In genomic region chr17:53420035-53420641, GRCh38 we compare ENCODE assay signal across 29 cellular contexts.
"Had no signal": no experiment of that assay in that cellular context is flagged by ENCODE, and none has a peak within 500 bp of the region (broad histone marks: within the 10 kb centered on the region; RNA-seq: fewer than 3 reads in every experiment).

No MANE protein-coding gene starts in this region.

- ATAC-seq: activated CD8-positive, alpha-beta T cell treated with anti-CD3 and anti-CD28 coated beads for 36 hours; activated T-cell treated with anti-CD3 and anti-CD28 coated beads, Interleukin-2, amount 50 U/mL, for 4 hours; activated T-helper 17 cell treated with anti-CD3 and anti-CD28 coated beads, Interleukin-2, amount 50 U/mL, for 72 hours; left lung; lower lobe of right lung; mucosa of descending colon; stimulated activated naive B cell treated with anti-CD40 and anti-IgM and Interleukin-4, amounts not matched to agents 10 μg/mL and 1 μg/mL and 100 μg/mL, for 72 hours; upper lobe of right lung; WTC11 had no signal

- H3K4me1 ChIP-seq: esophagus squamous epithelium, left lung, lower lobe of right lung, sigmoid colon, stomach, thyroid gland, upper lobe of right lung had no signal

- H3K27me3 Mint-ChIP-seq: activated CD4-positive, alpha-beta T cell treated with anti-CD3 and anti-CD28 coated beads, Interleukin-2, amount 10 ng/mL, durations not matched to agents 7 days and 5 days; activated CD8-positive, alpha-beta T cell treated with anti-CD3 and anti-CD28 coated beads for 36 hours; activated T-helper 17 cell treated with anti-CD3 and anti-CD28 coated beads, Interleukin-2, amount 50 U/mL, for 72 hours; stimulated activated naive B cell treated with anti-CD40 and anti-IgM and Interleukin-4, amounts not matched to agents 10 μg/mL and 1 μg/mL and 100 μg/mL, for 72 hours had no signal

- DNase-seq: activated CD4-positive, alpha-beta T cell treated with anti-CD3 and anti-CD28 coated beads for 1 hour; activated CD4-positive, alpha-beta T cell treated with anti-CD3 and anti-CD28 coated beads, Interleukin-2, amount 10 ng/mL, durations not matched to agents 7 days and 5 days; activated CD8-positive, alpha-beta T cell treated with anti-CD3 and anti-CD28 coated beads for 36 hours; activated gamma-delta T cell treated with Interleukin-2 at 50 U/mL for 16 hours; activated naive CD4-positive, alpha-beta T cell treated with anti-CD3 and anti-CD28 coated beads, Interleukin-2, amount 50 U/mL, for 16 hours; activated T-cell treated with anti-CD3 and anti-CD28 coated beads, Interleukin-2, amount 50 U/mL, for 4 hours; amniotic stem cell; brain microvascular endothelial cell; central memory CD4-positive, alpha-beta T cell; esophagus squamous epithelium; left lung; lower lobe of right lung; mucosa of descending colon; posterior cingulate gyrus; sigmoid colon; stimulated activated CD4-positive, alpha-beta T cell treated with anti-CD3 and anti-CD28 coated beads, Interleukin-1b, Interleukin-23, amount 100 ng/mL, for 48 hours; stimulated activated CD4-positive, alpha-beta T cell treated with anti-CD3 and anti-CD28 coated beads, Interleukin-4, amount 100 ng/mL, for 4 hours; stimulated activated CD8-positive, alpha-beta memory T cell treated with anti-CD3 and anti-CD28 coated beads, Interleukin-4, amount 100 ng/mL, for 48 hours; stimulated activated naive B cell treated with anti-CD40 and anti-IgM and Interleukin-4, amounts not matched to agents 10 μg/mL and 1 μg/mL and 100 μg/mL, for 72 hours; stomach; T-helper 2 cell; thyroid gland; upper lobe of right lung had no signal

- H3K36me3 Mint-ChIP-seq: stimulated activated naive B cell treated with anti-CD40 and anti-IgM and Interleukin-4, amounts not matched to agents 10 μg/mL and 1 μg/mL and 100 μg/mL, for 72 hours had no signal

- H3K4me1 Mint-ChIP-seq: activated CD4-positive, alpha-beta T cell treated with anti-CD3 and anti-CD28 coated beads, Interleukin-2, amount 10 ng/mL, durations not matched to agents 7 days and 5 days; activated T-helper 17 cell treated with anti-CD3 and anti-CD28 coated beads, Interleukin-2, amount 50 U/mL, for 72 hours; nephron; stimulated activated naive B cell treated with anti-CD40 and anti-IgM and Interleukin-4, amounts not matched to agents 10 μg/mL and 1 μg/mL and 100 μg/mL, for 72 hours had no signal

- FAIRE-seq: astrocyte, frontal cortex had no signal

- H3K27ac Mint-ChIP-seq: activated CD4-positive, alpha-beta T cell treated with anti-CD3 and anti-CD28 coated beads, Interleukin-2, amount 10 ng/mL, durations not matched to agents 7 days and 5 days; activated CD8-positive, alpha-beta T cell treated with anti-CD3 and anti-CD28 coated beads for 36 hours; activated T-helper 17 cell treated with anti-CD3 and anti-CD28 coated beads, Interleukin-2, amount 50 U/mL, for 72 hours; nephron; stimulated activated naive B cell treated with anti-CD40 and anti-IgM and Interleukin-4, amounts not matched to agents 10 μg/mL and 1 μg/mL and 100 μg/mL, for 72 hours; WTC11 had no signal

- H3K27ac ChIP-seq: brain microvascular endothelial cell, esophagus squamous epithelium, left lung, lower lobe of right lung, sigmoid colon, stomach, thyroid gland, upper lobe of right lung had no signal

- H3K27me3 ChIP-seq: brain microvascular endothelial cell, esophagus squamous epithelium, left lung, sigmoid colon, stomach, thyroid gland, upper lobe of right lung had no signal

- H3K4me3 Mint-ChIP-seq: activated CD4-positive, alpha-beta T cell treated with anti-CD3 and anti-CD28 coated beads, Interleukin-2, amount 10 ng/mL, durations not matched to agents 7 days and 5 days; activated CD8-positive, alpha-beta T cell treated with anti-CD3 and anti-CD28 coated beads for 36 hours; activated T-cell treated with anti-CD3 and anti-CD28 coated beads, Interleukin-2, amount 50 U/mL, for 4 hours; activated T-helper 17 cell treated with anti-CD3 and anti-CD28 coated beads, Interleukin-2, amount 50 U/mL, for 72 hours; nephron; stimulated activated naive B cell treated with anti-CD40 and anti-IgM and Interleukin-4, amounts not matched to agents 10 μg/mL and 1 μg/mL and 100 μg/mL, for 72 hours; WTC11 had no signal

- H3K36me3 ChIP-seq: brain microvascular endothelial cell, esophagus squamous epithelium, left lung, lower lobe of right lung, sigmoid colon, stomach, thyroid gland, upper lobe of right lung had no signal

- H3K4me3 ChIP-seq: esophagus squamous epithelium, left lung, lower lobe of right lung, mucosa of descending colon, sigmoid colon, smooth muscle cell, stomach, thyroid gland, upper lobe of right lung had no signal

- H3K4me2 ChIP-seq: smooth muscle cell had no signal

- H3K9me3 ChIP-seq: esophagus squamous epithelium, left lung, sigmoid colon, thyroid gland, upper lobe of right lung had no signal
